1 cellular context compared by ENCODE assay signal in genomic region chr19:16542894-16543498, GRCh38.
TF ChIP-seq lines count a peak whose summit lies in the region.

No MANE protein-coding gene starts in this region.

TF ChIP-seq in GM23338, 12 proteins besides CTCF, POLR2A, EP300 and RAD21 (continued from another document):
- TF ChIP-seq REST (IDR thresholded peaks at IDR 0.05; ENCODE audit: unreplicated experiment) (no peak), STAT1 (IDR thresholded peaks at IDR 0.05; ENCODE audit: unreplicated experiment) (no peak), EZH2phosphoT487 (IDR thresholded peaks at IDR 0.05; ENCODE audit: unreplicated experiment) (no peak), POLR2AphosphoS5 (IDR thresholded peaks at IDR 0.05; ENCODE audit: low read depth) (no peak), EZH2 (IDR thresholded peaks at IDR 0.05; ENCODE audit: low read depth, unreplicated experiment) (no peak), ZNF114 (CRISPR knock-in tag; IDR thresholded peaks at IDR 0.05) (no peak)
